In genomic region chr17:45317113-45317820, GRCh38 we compare ENCODE assay signal across 1 cellular context.
TF ChIP-seq lines count a peak whose summit lies in the region.

No MANE protein-coding gene starts in this region.

TF ChIP-seq in K562, 482 proteins besides CTCF, POLR2A, EP300 and RAD21 (continued from another document and continues in another):
- TF ChIP-seq E2F3 (CRISPR knock-in tag; IDR thresholded peaks at IDR 0.05) (no peak), FOXA1 (IDR thresholded peaks at IDR 0.05; ENCODE audit: borderline replicate concordance) (no peak), PRDM10 (IDR thresholded peaks at IDR 0.05; ENCODE audit: partially characterized antibody) (no peak), GTF2B (IDR thresholded peaks at IDR 0.05; ENCODE audit: extremely low read depth, insufficient read length) (no peak), NCOA1 (IDR thresholded peaks at IDR 0.05; ENCODE audit: low read depth) (no peak), ZNF699 (CRISPR knock-in tag; IDR thresholded peaks at IDR 0.05; ENCODE audit: insufficient replicate concordance) (no peak), RCOR1 (IDR thresholded peaks at IDR 0.05; ENCODE audit: borderline replicate concordance in 1 of 2, low read depth in 2 of 2, low read length in 2 of 2) (peak in 1 of 2 experiments; percentile 75; a peak in 1 of 4 replicates), ZNF445 (CRISPR knock-in tag; IDR thresholded peaks at IDR 0.05; ENCODE audit: low read depth) (no peak), MYNN (IDR thresholded peaks at IDR 0.05) (peak; percentile 56; the same call in 1 of the 2 replicates), MYNN (CRISPR knock-in tag; IDR thresholded peaks at IDR 0.05) (no peak), RBM34 (IDR thresholded peaks at IDR 0.05; ENCODE audit: borderline replicate concordance, insufficient read depth, low read length) (no peak), ARNT (IDR thresholded peaks at IDR 0.05) (no peak), ZNF24 (IDR thresholded peaks at IDR 0.05) (no peak), AFF1 (IDR thresholded peaks at IDR 0.05; ENCODE audit: low read depth in 1 of 2, partially characterized antibody in 2 of 2) (no peak), SP2 (IDR thresholded peaks at IDR 0.05; ENCODE audit: extremely low read depth, low read depth, low read length, poor library complexity, severe bottlenecking) (peak; percentile 57), ZBTB7A (IDR thresholded peaks at IDR 0.05; ENCODE audit: borderline replicate concordance, control insufficient read depth, low read depth, low read length) (no peak), SAFB (IDR thresholded peaks at IDR 0.05; ENCODE audit: borderline replicate concordance, low read depth, low read length) (no peak), ERF (CRISPR knock-in tag; IDR thresholded peaks at IDR 0.05) (0 out of 2 replicates have a peak, but pooled peaks have one; percentile 52), RERE (CRISPR knock-in tag; IDR thresholded peaks at IDR 0.05; ENCODE audit: borderline replicate concordance) (no peak), ZNF347 (CRISPR knock-in tag; IDR thresholded peaks at IDR 0.05; ENCODE audit: low read depth) (no peak), ZNF764 (CRISPR knock-in tag; IDR thresholded peaks at IDR 0.05; ENCODE audit: low read depth) (no peak), XRCC5 (IDR thresholded peaks at IDR 0.05; ENCODE audit: low read depth, low read length) (no peak), RFX1 (IDR thresholded peaks at IDR 0.05) (peak; percentile 97), ELK1 (CRISPR knock-in tag; IDR thresholded peaks at IDR 0.05) (peak; percentile 100), ZNF518B (CRISPR knock-in tag; IDR thresholded peaks at IDR 0.05) (no peak), MNT (conservative IDR thresholded peaks at IDR 0.05) (peak; percentile 92 to 95), ZBTB43 (CRISPR knock-in tag; IDR thresholded peaks at IDR 0.05) (no peak), CBFA2T2 (conservative IDR thresholded peaks at IDR 0.05) (no peak), SMAD1 (IDR thresholded peaks at IDR 0.05; ENCODE audit: low read depth, low read length, partially characterized antibody) (peak; percentile 36), ARID2 (IDR thresholded peaks at IDR 0.05) (no peak), ZNF589 (CRISPR knock-in tag; IDR thresholded peaks at IDR 0.05; ENCODE audit: low read depth) (no peak), ELF4 (CRISPR knock-in tag; IDR thresholded peaks at IDR 0.05) (no peak)
- TF ChIP-seq, protein P1, sequence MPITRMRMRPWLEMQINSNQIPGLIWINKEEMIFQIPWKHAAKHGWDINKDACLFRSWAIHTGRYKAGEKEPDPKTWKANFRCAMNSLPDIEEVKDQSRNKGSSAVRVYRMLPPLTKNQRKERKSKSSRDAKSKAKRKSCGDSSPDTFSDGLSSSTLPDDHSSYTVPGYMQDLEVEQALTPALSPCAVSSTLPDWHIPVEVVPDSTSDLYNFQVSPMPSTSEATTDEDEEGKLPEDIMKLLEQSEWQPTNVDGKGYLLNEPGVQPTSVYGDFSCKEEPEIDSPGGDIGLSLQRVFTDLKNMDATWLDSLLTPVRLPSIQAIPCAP (CRISPR knock-in tag; IDR thresholded peaks at IDR 0.05; ENCODE audit: borderline replicate concordance), result no peak
